8 cellular contexts compared by ENCODE assay signal in genomic region chr17:14302421-14303099, GRCh38. TPM values are rescaled to one million over a fixed set of nuclear protein-coding genes. Genes with fewer than 3 reads are reported as not detected.
DNase-seq lines count a peak whose midpoint lies in the region; ATAC-seq and TF ChIP-seq lines count a peak whose summit lies in the region.

No MANE protein-coding gene starts in this region.

- H3K27me3 ChIP-seq in SU-DHL-6 (ENCODE audit: low read length) (no peaks in the 10 kb centered on the region), adrenal gland (peaks cover 24% of the 10 kb centered on the region), left ventricle myocardium inferior (ENCODE audit: low read depth) (peaks cover 97% of the 10 kb centered on the region), prostate gland (replicated peaks; ENCODE audit: insufficient read depth) (peaks cover 14% of the 10 kb centered on the region)

- peak overlapping the region; percentile 91 for H2AFZ ChIP-seq in SU-DHL-6 (ENCODE audit: low read depth, low read length, severe bottlenecking)

- peak overlapping the region; percentile 54 for H3K4me2 ChIP-seq in SU-DHL-6 (ENCODE audit: low read depth, low read length, poor library complexity, severe bottlenecking)

- H3K9me3 ChIP-seq in SU-DHL-6 (ENCODE audit: insufficient read depth, low read length): no peaks in the 10 kb centered on the region
- no peaks in the 10 kb centered on the region for H3K9me3 ChIP-seq in adrenal gland (replicated peaks in 1 of 3)
- H3K9me3 ChIP-seq in left ventricle myocardium inferior (replicated peaks): no peaks in the 10 kb centered on the region
- H3K9me3 ChIP-seq in prostate gland: no peaks in the 10 kb centered on the region

- no peaks in the 10 kb centered on the region for H3F3A ChIP-seq in SU-DHL-6 (ENCODE audit: insufficient read depth)

- TF ChIP-seq CTCF in C4-2B (conservative IDR thresholded peaks at IDR 0.05): peak; percentile 98
- no peak for TF ChIP-seq CTCF in SU-DHL-6 (IDR thresholded peaks at IDR 0.05; ENCODE audit: insufficient read depth, low read length, poor library complexity, severe bottlenecking)
- peak; percentile 42 to 97 (median 77) for TF ChIP-seq CTCF in adrenal gland (IDR thresholded peaks at IDR 0.05)
- peak; percentile 95 for TF ChIP-seq CTCF in left ventricle myocardium inferior (IDR thresholded peaks at IDR 0.05; ENCODE audit: borderline replicate concordance)
- peak; percentile 79 to 98 (median 88) for TF ChIP-seq CTCF in prostate gland (IDR thresholded peaks at IDR 0.05)

- no peaks in the 10 kb centered on the region for H4K20me1 ChIP-seq in SU-DHL-6 (ENCODE audit: low read depth, low read length)

- peak; percentile 39 for DNase-seq in HS-27A (ENCODE audit: low read depth)
- peak; percentile 80 to 88 (median 87) for DNase-seq in adrenal gland
- DNase-seq in left ventricle myocardium inferior: peak; percentile 84
- DNase-seq in prostate gland (ENCODE audit: low spot score): peak; percentile 75

- TF ChIP-seq POLR2A in adrenal gland (IDR thresholded peaks at IDR 0.05): peak in 1 of 2 donors; percentile 16
- no peak for TF ChIP-seq POLR2A in prostate gland (IDR thresholded peaks at IDR 0.05)

- intact Hi-C loops in adrenal gland (cut with DNase I): loop anchor here (2.0 to 5.0 kb wide), 2 partner anchors 704 to 705 kb away; no protein-coding TSS in a partner anchor
- intact Hi-C loops in left ventricle myocardium inferior (cut with micrococcal nuclease): loop anchor here (5.0 to 10.0 kb wide), 2 partner anchors 705 to 968 kb away; no protein-coding TSS in a partner anchor
- intact Hi-C loops in prostate gland (cut with DNase I): loop anchor here (2.0 to 10.0 kb wide), 4 partner anchors 235 to 1270 kb away; partner anchors contain the start of gene COX10

- H3K4me1 ChIP-seq in adrenal gland (replicated peaks in 1 of 2) (peaks cover 22 to 26% of the 10 kb centered on the region in 2 donors), left ventricle myocardium inferior (peaks cover 69% of the 10 kb centered on the region), prostate gland (replicated peaks) (no peaks in the 10 kb centered on the region), urinary bladder (ENCODE audit: insufficient read depth) (no peaks in the 10 kb centered on the region)

- no peaks in the 10 kb centered on the region for H3K9me2 ChIP-seq in SU-DHL-6 (replicated peaks; ENCODE audit: insufficient read depth, low read length)

- H3K36me3 ChIP-seq in SU-DHL-6 (ENCODE audit: low read length) (no peaks in the 10 kb centered on the region), adrenal gland (replicated peaks in 1 of 2) (no peaks in the 10 kb centered on the region), left ventricle myocardium inferior (no peaks in the 10 kb centered on the region), prostate gland (no peaks in the 10 kb centered on the region), urinary bladder (ENCODE audit: insufficient read depth) (no peaks in the 10 kb centered on the region)

- H3K79me2 ChIP-seq in SU-DHL-6 (ENCODE audit: insufficient read depth, low read length): no peaks in the 10 kb centered on the region

- 0 to 1% (median 1%) methylated on average over 10 to 64 of the region's 64 CpGs for WGBS in adrenal gland, 4 donors
- WGBS in prostate gland: 3% methylated on average over 64 of the region's 64 CpGs
- WGBS in urinary bladder: under 1% methylated on average over 64 of the region's 64 CpGs

- H3K4me3 ChIP-seq in SU-DHL-6 (ENCODE audit: insufficient read depth, low read length, poor library complexity, severe bottlenecking) (peak overlapping the region; percentile 63), adrenal gland (peak overlapping the region in 2 of 4 donors; percentile 61 to 64), left ventricle myocardium inferior (peak overlapping the region; percentile 76), prostate gland (peak overlapping the region; percentile 55 to 63), urinary bladder (ENCODE audit: low read depth, low read length) (peak overlapping the region; percentile 74)

- peak; percentile 43 for ATAC-seq in GM19395 (IDR thresholded peaks at IDR 0.05; ENCODE audit: unreplicated experiment)

- H3K9ac ChIP-seq in SU-DHL-6 (ENCODE audit: low read length): peak overlapping the region; percentile 57

- H3K27ac ChIP-seq in C4-2B: no peak overlapping the region
- H3K27ac ChIP-seq in SU-DHL-6 (ENCODE audit: low read depth, low read length): no peak overlapping the region
- H3K27ac ChIP-seq in adrenal gland: peak overlapping the region in 3 of 5 donors; percentile 58 to 79 (median 64)
- H3K27ac ChIP-seq in left ventricle myocardium inferior (replicated peaks): peak overlapping the region; percentile 84
- peak overlapping the region; percentile 73 to 77 for H3K27ac ChIP-seq in prostate gland
- H3K27ac ChIP-seq in urinary bladder (ENCODE audit: low read depth): no peak overlapping the region

RNA-seq across cellular contexts. Expression of gene HS3ST3B1, which starts 1.7 kb away (rescaled TPM):
- 1 to 10 TPM; 2.5 to 8.5 (median 4.1) TPM for total RNA-seq in adrenal gland
- polyA plus RNA-seq in adrenal gland: under 1 TPM; 0.47 to 0.64 (median 0.56) TPM
- total RNA-seq in left ventricle myocardium inferior: 1.2 TPM
- total RNA-seq in prostate gland: 1 to 10 TPM; 2.8 to 4.1 TPM
- 2.4 TPM for total RNA-seq in urinary bladder
- polyA plus RNA-seq in urinary bladder: 2.9 TPM

Comparison
In these comparisons a context has a peak if more than half of its experiments do, and no peak if none do; other contexts are left out.
1. H3K27ac ChIP-seq: peak in adrenal gland (3 of 5), left ventricle myocardium inferior (single experiment) and prostate gland (2 of 2); none in C4-2B (single experiment), SU-DHL-6 (single experiment) and urinary bladder (single experiment).
2. Peak in every context shown above with its lines, with median percentiles within 50 percentile points of each other: DNase-seq.